In the genomic region with DNA sequence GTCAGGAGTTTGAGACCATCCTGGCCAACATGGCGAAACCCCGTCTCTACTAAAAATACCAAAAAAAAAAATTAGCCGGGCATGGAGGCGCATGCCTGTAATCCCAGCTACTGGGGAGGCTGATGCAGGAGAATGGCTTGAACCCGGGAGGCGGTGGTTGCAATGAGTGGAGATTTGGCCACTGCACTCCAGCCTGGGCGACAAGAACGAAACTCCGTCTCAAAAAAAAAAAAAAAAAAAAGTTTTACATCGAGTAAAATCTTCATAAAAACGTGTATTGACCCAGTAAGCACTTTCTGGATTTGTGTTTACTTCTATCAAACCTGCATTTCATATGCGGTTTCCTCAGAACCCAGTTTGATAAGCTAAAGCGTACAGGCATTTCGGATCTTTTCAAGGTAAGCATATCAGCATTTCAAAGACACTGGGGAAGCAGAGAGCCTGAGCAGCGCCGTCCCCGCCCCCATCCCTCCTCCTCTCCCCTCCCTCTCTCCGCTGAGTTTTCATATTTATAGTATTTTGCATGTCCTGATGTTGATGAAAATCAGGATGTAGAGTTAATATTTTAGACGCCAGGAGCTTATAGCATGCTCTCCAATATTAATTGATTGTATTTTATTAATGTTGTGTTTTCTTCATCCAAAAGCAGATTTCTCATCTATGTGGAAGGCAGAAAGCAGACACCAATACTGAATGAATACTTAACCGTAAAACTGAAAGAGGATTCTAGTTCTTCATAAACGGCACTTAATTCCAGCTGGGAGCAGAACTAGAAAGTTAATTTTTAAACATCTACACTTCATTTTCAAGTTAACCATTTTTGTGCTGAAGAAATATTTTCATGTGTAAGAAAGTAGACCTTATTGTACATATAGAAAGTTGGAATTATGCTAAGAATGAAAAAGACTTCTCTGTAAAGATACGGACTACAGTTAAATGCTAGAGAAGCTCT, we compare ENCODE assay signal across 8 cellular contexts. TPM values are rescaled to one million over a fixed set of nuclear protein-coding genes. Genes with fewer than 3 reads are reported as not detected.
DNase-seq lines count a peak whose midpoint lies in the region; ATAC-seq and TF ChIP-seq lines count a peak whose summit lies in the region.

No MANE protein-coding gene starts in this region.

- H3K27ac Mint-ChIP-seq in IgD-negative memory B cell (peak overlapping the region in 1 of 3 donors; percentile 23), MCF 10A (ENCODE audit: low read depth, unreplicated experiment) (no peak overlapping the region)
- H3K27ac Mint-ChIP-seq in naive thymus-derived CD4-positive, alpha-beta T cell = peak overlapping the region in 1 of 9 donors; percentile 51

- no peaks in the 10 kb centered on the region for H3K9me3 ChIP-seq in naive thymus-derived CD4-positive, alpha-beta T cell (ENCODE audit: control insufficient read depth in 2 of 3, low read length in 3 of 3)

- CTCF ChIA-PET in MCF 10A (lab: Yijun Ruan, JAX) = interaction anchor here (0.6 to 2.0 kb wide), 6 partner anchors 9 to 36 kb away, joined by 3 to 21 read pairs (median 6); no protein-coding TSS in a partner anchor
- CTCF ChIA-PET in naive thymus-derived CD4-positive, alpha-beta T cell (lab: Charles Lee) = interaction anchor here (0.6 to 1.5 kb wide), 3 partner anchors 33 to 757 kb away, joined by 3 to 8 read pairs (median 3); no protein-coding TSS in a partner anchor

- H3K4me3 ChIP-seq in naive thymus-derived CD4-positive, alpha-beta T cell (ENCODE audit: low read length) = peak overlapping the region; percentile 30

- H3K27me3 Mint-ChIP-seq in IgD-negative memory B cell (peaks cover 2% of the 10 kb centered on the region), MCF 10A (ENCODE audit: insufficient read depth, unreplicated experiment) (no peaks in the 10 kb centered on the region)
- H3K27me3 Mint-ChIP-seq in naive thymus-derived CD4-positive, alpha-beta T cell = peaks cover 0 to 26% (median 0%) of the 10 kb centered on the region in 5 donors

- no TSS peak for BruUV-seq in MCF 10A (replicated peaks; lab: Mats Ljungman, UMichigan)

- H3K4me3 Mint-ChIP-seq in IgD-negative memory B cell (peak overlapping the region; percentile 57 to 93 (median 80)), MCF 10A (ENCODE audit: unreplicated experiment) (peak overlapping the region; percentile 67)
- peak overlapping the region in 9 of 10 donors; percentile 29 to 71 (median 63) for H3K4me3 Mint-ChIP-seq in naive thymus-derived CD4-positive, alpha-beta T cell

- H3K4me1 Mint-ChIP-seq in IgD-negative memory B cell (peaks cover 20 to 32% (median 24%) of the 10 kb centered on the region in 3 donors), MCF 10A (ENCODE audit: insufficient read depth, unreplicated experiment) (peaks cover 12% of the 10 kb centered on the region)
- peaks cover 0 to 4% (median 0%) of the 10 kb centered on the region in 7 donors for H3K4me1 Mint-ChIP-seq in naive thymus-derived CD4-positive, alpha-beta T cell

- ATAC-seq in naive thymus-derived CD4-positive, alpha-beta T cell = peak; percentile 45
- no peak for ATAC-seq in HG03457 (IDR thresholded peaks at IDR 0.05; ENCODE audit: unreplicated experiment)
- ATAC-seq in HG03025 (IDR thresholded peaks at IDR 0.05; ENCODE audit: low FRiP score, unreplicated experiment) = no peak
- ATAC-seq in GM18502 (IDR thresholded peaks at IDR 0.05; ENCODE audit: poor library complexity, unreplicated experiment) = no peak

- POLR2A ChIA-PET in MCF 10A (lab: Yijun Ruan, JAX) = interaction anchor here (0.6 to 2.4 kb wide), 11 partner anchors 9 to 740 kb away, joined by 3 to 25 read pairs (median 4); a partner anchor contains a TSS
- POLR2A ChIA-PET in naive thymus-derived CD4-positive, alpha-beta T cell (lab: Charles Lee) = interaction anchor here (0.6 to 1.1 kb wide), 5 partner anchors 10 to 405 kb away, joined by 3 to 5 read pairs (median 4); a partner anchor contains a TSS

- no peaks in the 10 kb centered on the region for H3K36me3 Mint-ChIP-seq in IgD-negative memory B cell
- peaks cover under 1% of the 10 kb centered on the region for H3K36me3 Mint-ChIP-seq in MCF 10A (ENCODE audit: insufficient read depth, unreplicated experiment)
- H3K36me3 Mint-ChIP-seq in naive thymus-derived CD4-positive, alpha-beta T cell = no peaks in the 10 kb centered on the region

- intact Hi-C loops in MCF 10A (cut with micrococcal nuclease) = no loop called here
- intact Hi-C loops in naive thymus-derived CD4-positive, alpha-beta T cell (cut with micrococcal nuclease) = loop anchor here in 1 of 2 donors (1.0 kb wide), 1 partner anchor 9 kb away; a partner anchor contains a TSS

- no peaks in the 10 kb centered on the region for H3K9me3 Mint-ChIP-seq in IgD-negative memory B cell
- H3K9me3 Mint-ChIP-seq in MCF 10A (ENCODE audit: unreplicated experiment) = peaks cover 7% of the 10 kb centered on the region
- H3K9me3 Mint-ChIP-seq in naive thymus-derived CD4-positive, alpha-beta T cell = no peaks in the 10 kb centered on the region

- H3K27me3 ChIP-seq in naive thymus-derived CD4-positive, alpha-beta T cell (ENCODE audit: control insufficient read depth in 2 of 2, insufficient read depth in 2 of 2, low read length in 2 of 2) = no peaks in the 10 kb centered on the region

- DNase-seq in AG08396 (ENCODE audit: low spot score) (peak; percentile 39), MCF 10A (ENCODE audit: unreplicated experiment) (no peak), cerebellar cortex (ENCODE audit: low spot score) (no peak)
- peak in 2 of 9 donors; percentile 21 to 32 for DNase-seq in naive thymus-derived CD4-positive, alpha-beta T cell

- no peak overlapping the region for H3K27ac ChIP-seq in naive thymus-derived CD4-positive, alpha-beta T cell (ENCODE audit: low read depth, low read length)

- H3K4me1 ChIP-seq in naive thymus-derived CD4-positive, alpha-beta T cell (ENCODE audit: control insufficient read depth in 2 of 2, insufficient read depth in 2 of 2, low read length in 2 of 2) = no peaks in the 10 kb centered on the region

- no peaks in the 10 kb centered on the region for H3K36me3 ChIP-seq in naive thymus-derived CD4-positive, alpha-beta T cell (ENCODE audit: control insufficient read depth in 2 of 3, insufficient read depth in 3 of 3, low read length in 3 of 3)

- TF ChIP-seq CTCF in MCF 10A (IDR thresholded peaks at IDR 0.05; ENCODE audit: unreplicated experiment) = no peak

RNA-seq across cellular contexts. Expression of a gene that starts 9.2 kb away (rescaled TPM):
- polyA plus RNA-seq in IgD-negative memory B cell = 58.3 TPM
- 41.6 and 44.6 TPM in 2 replicates for total RNA-seq in MCF 10A (2022)
- total RNA-seq in naive thymus-derived CD4-positive, alpha-beta T cell = 100 to 1,000 TPM in 3 of 5 experiments, 10 to 100 TPM in 2; 25.8 to 162 (median 111) TPM
- 10 to 100 TPM in 1 of 2 donors, 1 to 10 TPM in 1; 7.0 to 25.3 TPM for polyA plus RNA-seq in naive thymus-derived CD4-positive, alpha-beta T cell

RNA-seq across cellular contexts. Expression of a gene that starts 51.7 kb away (rescaled TPM):
- polyA plus RNA-seq in IgD-negative memory B cell = 1.3 TPM
- 0.51 and 0.81 TPM in 2 replicates for total RNA-seq in MCF 10A (2022)
- 1 to 10 TPM in 2 of 5 experiments, under 1 TPM in 3; 0.27 to 2.2 (median 0.93) TPM for total RNA-seq in naive thymus-derived CD4-positive, alpha-beta T cell
- polyA plus RNA-seq in naive thymus-derived CD4-positive, alpha-beta T cell = under 1 TPM in 1 of 2 donors, not detected in 1; 0.61 TPM
